Comparison of ENCODE assay signal across 7 cellular contexts in the genomic region with DNA sequence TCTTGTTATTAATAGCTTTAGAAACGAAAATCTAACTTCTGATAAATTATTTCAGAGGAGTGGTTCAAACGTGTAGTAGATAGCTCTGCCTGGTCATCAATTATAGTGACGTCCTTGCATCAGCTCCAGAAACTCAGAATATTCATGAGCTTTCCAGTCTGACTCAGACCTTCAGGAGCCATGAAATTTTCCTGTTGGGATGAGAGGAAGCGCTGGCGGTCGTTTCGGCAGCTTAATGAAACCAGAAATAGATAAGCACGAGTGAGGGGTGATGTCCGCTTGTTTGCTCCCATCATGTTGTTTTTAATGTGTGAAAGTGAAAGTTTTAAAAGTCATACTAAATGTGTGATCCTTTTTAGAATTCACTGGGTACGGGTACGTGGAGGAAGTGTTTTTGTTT.
DNase-seq lines count a peak whose midpoint lies in the region; ATAC-seq, FAIRE-seq and TF ChIP-seq lines count a peak whose summit lies in the region.

No MANE protein-coding gene starts in this region.

- TF ChIP-seq CTCF in fibroblast of lung (conservative IDR thresholded peaks at IDR 0.05 in 1 of 2, IDR thresholded peaks at IDR 0.05 in 1 of 2; ENCODE audit: low read depth in 1 of 2, low read length in 2 of 2) (no peak), psoas muscle (IDR thresholded peaks at IDR 0.05) (no peak)

- H3K36me3 ChIP-seq in fibroblast of lung (ENCODE audit: control insufficient read depth, insufficient read depth, low read length) (no peaks in the 10 kb centered on the region), psoas muscle (ENCODE audit: insufficient read depth in 1 of 2, low read depth in 1 of 2) (no peaks in the 10 kb centered on the region), small intestine (ENCODE audit: control insufficient read depth in 2 of 2, insufficient read depth in 2 of 2, low read length in 2 of 2) (no peaks in the 10 kb centered on the region)

- H3K27me3 ChIP-seq in fibroblast of lung (ENCODE audit: control insufficient read depth, insufficient read depth, low read length) (no peaks in the 10 kb centered on the region), psoas muscle (ENCODE audit: insufficient read depth in 3 of 3, low read length in 2 of 3) (no peaks in the 10 kb centered on the region), small intestine (ENCODE audit: control insufficient read depth in 2 of 2, insufficient read depth in 2 of 2, low read length in 2 of 2) (no peaks in the 10 kb centered on the region)

- peak overlapping the region; percentile 97 for H3K27ac ChIP-seq in fibroblast of lung (ENCODE audit: insufficient read depth, low read length)
- peak overlapping the region; percentile 57 for H3K27ac ChIP-seq in psoas muscle
- H3K27ac ChIP-seq in small intestine (ENCODE audit: low read depth in 1 of 2, low read length in 1 of 2): peak overlapping the region in 1 of 2 donors; percentile 52

- no peaks in the 10 kb centered on the region for H4K20me1 ChIP-seq in fibroblast of lung (ENCODE audit: control insufficient read depth, extremely low read depth, insufficient read depth, low read length)

- ATAC-seq in GM19455 (IDR thresholded peaks at IDR 0.05; ENCODE audit: unreplicated experiment): peak; percentile 8
- no peak for ATAC-seq in psoas muscle

- intact Hi-C loops in psoas muscle (cut with DNase I): no loop called here

- H3K79me2 ChIP-seq in fibroblast of lung (ENCODE audit: control insufficient read depth, insufficient read depth, low read length): peaks cover 34% of the 10 kb centered on the region

- no peak overlapping the region for H2AFZ ChIP-seq in fibroblast of lung (ENCODE audit: low read length)

- no peak for FAIRE-seq in small intestine (lab: Jason Lieb, UNC)

- peak overlapping the region; percentile 62 to 73 (median 65) for H3K4me3 ChIP-seq in fibroblast of lung (replicated peaks in 1 of 4; ENCODE audit: control extremely low read depth in 1 of 4, insufficient read depth in 1 of 4, low read depth in 3 of 4, low read length in 4 of 4)
- peak overlapping the region; percentile 64 for H3K4me3 ChIP-seq in psoas muscle
- H3K4me3 ChIP-seq in small intestine (ENCODE audit: low read depth in 1 of 2, low read length in 2 of 2): no peak overlapping the region

- H3K4me1 ChIP-seq in fibroblast of lung (ENCODE audit: control insufficient read depth, extremely low read depth, insufficient read depth, low read length) (no peaks in the 10 kb centered on the region), psoas muscle (peaks cover 10% of the 10 kb centered on the region), small intestine (ENCODE audit: control insufficient read depth in 2 of 2, insufficient read depth in 1 of 2, low read depth in 1 of 2, low read length in 1 of 2) (no peaks in the 10 kb centered on the region)

- peak; percentile 41 for DNase-seq in SHP77 treated with DMSO at 0.1 percent for 48 hours (lab: John Stamatoyannopoulos, UW)
- peak; percentile 81 to 94 for DNase-seq in fibroblast of lung (ENCODE audit: low read depth in 2 of 2)
- DNase-seq in psoas muscle: no peak
- DNase-seq in Kasumi-1 (lab: John Stamatoyannopoulos, UW): no peak
- DNase-seq in NCI-H2029 (lab: John Stamatoyannopoulos, UW): no peak
- DNase-seq in small intestine: no peak

- 43 to 49% (median 43%) methylated on average over 11 of the region's 11 CpGs for WGBS in psoas muscle, 3 donors
- 32 to 55% (median 42%) methylated on average over 11 of the region's 11 CpGs for WGBS in small intestine, 3 donors

- H3K9ac ChIP-seq in fibroblast of lung (ENCODE audit: insufficient read depth, low read length): peak overlapping the region; percentile 76

- H3K4me2 ChIP-seq in fibroblast of lung (ENCODE audit: extremely low read depth, insufficient read depth, low read length): peak overlapping the region; percentile 89

- no peaks in the 10 kb centered on the region for H3K9me3 ChIP-seq in fibroblast of lung (ENCODE audit: control insufficient read depth, insufficient read depth, low read depth, low read length)
- H3K9me3 ChIP-seq in psoas muscle: no peaks in the 10 kb centered on the region
- H3K9me3 ChIP-seq in small intestine (ENCODE audit: control insufficient read depth, low read depth): no peaks in the 10 kb centered on the region

Comparison
In these comparisons a context has a peak if more than half of its experiments do, and no peak if none do; other contexts are left out.
1. DNase-seq: peak in SHP77 treated with DMSO at 0.1 percent for 48 hours (single experiment) and fibroblast of lung (2 of 2); none in psoas muscle (0 of 2), Kasumi-1 (0 of 2), NCI-H2029 (single experiment) and small intestine (single experiment).
2. H3K4me3 ChIP-seq: peak in fibroblast of lung (4 of 4) and psoas muscle (single experiment); none in small intestine (0 of 2).